Comparison of ENCODE assay signal across 9 cellular contexts in the genomic region with DNA sequence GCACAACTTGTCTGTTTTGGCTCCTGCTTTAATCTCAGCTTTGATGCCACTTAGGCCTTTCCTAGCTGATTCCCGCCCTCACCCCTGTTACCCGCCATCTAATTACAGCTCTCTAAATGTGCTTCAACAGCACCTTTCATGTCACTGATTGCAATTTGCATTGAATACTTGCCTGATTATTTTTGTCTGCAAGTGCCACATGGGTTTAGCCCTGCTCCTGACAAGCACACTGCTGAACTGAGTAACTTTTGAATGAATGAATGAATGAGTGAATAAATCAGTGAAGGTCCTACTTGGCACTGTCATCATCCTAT. TPM values are rescaled to one million over a fixed set of nuclear protein-coding genes. Genes with fewer than 3 reads are reported as not detected.
A peak's percentile ranks its signal among the peaks of the same experiment; 100 is the strongest.
DNase-seq lines count a peak whose midpoint lies in the region; ATAC-seq and TF ChIP-seq lines count a peak whose summit lies in the region.
"Had no signal": no experiment of that assay in that cellular context is flagged by ENCODE, and none has a peak within 500 bp of the region (broad histone marks: within the 10 kb centered on the region; RNA-seq: fewer than 3 reads in every experiment).

No MANE protein-coding gene starts in this region.

- H3K4me1 Mint-ChIP-seq in activated CD4-positive, alpha-beta T cell treated with anti-CD3 and anti-CD28 coated beads, Interleukin-2, amount 10 ng/mL, durations not matched to agents 24 days and 14 days: peaks cover 16% of the 10 kb centered on the region
- peaks cover 53% of the 10 kb centered on the region for H3K4me1 Mint-ChIP-seq in WTC11

- H3K27ac Mint-ChIP-seq in activated CD4-positive, alpha-beta T cell treated with anti-CD3 and anti-CD28 coated beads, Interleukin-2, amount 10 ng/mL, durations not matched to agents 24 days and 14 days: peak overlapping the region; percentile 67
- H3K27ac Mint-ChIP-seq in WTC11: peak overlapping the region; percentile 53

- ATAC-seq in WTC11: no peak
- ATAC-seq in GM18909 (IDR thresholded peaks at IDR 0.05; ENCODE audit: poor library complexity, unreplicated experiment): no peak
- ATAC-seq in GM21528 (IDR thresholded peaks at IDR 0.05; ENCODE audit: low FRiP score, unreplicated experiment): no peak

- H3K27ac ChIP-seq in iPS-18a (ENCODE audit: low read length): no peak overlapping the region
- peak overlapping the region; percentile 88 for H3K27ac ChIP-seq in suprapubic skin

- H3K4me3 Mint-ChIP-seq in activated CD4-positive, alpha-beta T cell treated with anti-CD3 and anti-CD28 coated beads, Interleukin-2, amount 10 ng/mL, durations not matched to agents 24 days and 14 days: peak overlapping the region; percentile 82
- H3K4me3 Mint-ChIP-seq in WTC11: peak overlapping the region; percentile 80

- H3K9me3 Mint-ChIP-seq in activated CD4-positive, alpha-beta T cell treated with anti-CD3 and anti-CD28 coated beads, Interleukin-2, amount 10 ng/mL, durations not matched to agents 24 days and 14 days: no peaks in the 10 kb centered on the region
- H3K9me3 Mint-ChIP-seq in WTC11: peaks cover 7% of the 10 kb centered on the region

- TF ChIP-seq EP300 in suprapubic skin (IDR thresholded peaks at IDR 0.05): no peak

- WGBS in suprapubic skin: 27% methylated on average over 2 of the region's 2 CpGs

- peaks cover 64% of the 10 kb centered on the region for H3K27me3 Mint-ChIP-seq in activated CD4-positive, alpha-beta T cell treated with anti-CD3 and anti-CD28 coated beads, Interleukin-2, amount 10 ng/mL, durations not matched to agents 24 days and 14 days
- peaks cover 24% of the 10 kb centered on the region for H3K27me3 Mint-ChIP-seq in WTC11 (ENCODE audit: low read depth)

- H3K9ac ChIP-seq in iPS-18a (ENCODE audit: low read length): no peak overlapping the region

- H3K9me3 ChIP-seq in iPS-18a (ENCODE audit: control insufficient read depth, low read depth, low read length) (no peaks in the 10 kb centered on the region), suprapubic skin (no peaks in the 10 kb centered on the region)

- no peak for TF ChIP-seq CTCF in WTC11 (IDR thresholded peaks at IDR 0.05)
- no peak for TF ChIP-seq CTCF in suprapubic skin (IDR thresholded peaks at IDR 0.05)

- CTCF ChIA-PET in WTC11 (lab: Charles Lee): interaction anchor here (0.9 to 2.2 kb wide), 4 partner anchors 30 to 67 kb away, joined by 4 to 6 read pairs (median 4); no protein-coding TSS in a partner anchor

- POLR2A ChIA-PET in WTC11 (lab: Charles Lee): no interaction called here

- H3K36me3 Mint-ChIP-seq in activated CD4-positive, alpha-beta T cell treated with anti-CD3 and anti-CD28 coated beads, Interleukin-2, amount 10 ng/mL, durations not matched to agents 24 days and 14 days (ENCODE audit: low read depth): peaks cover 2% of the 10 kb centered on the region
- H3K36me3 Mint-ChIP-seq in WTC11: peaks cover 6% of the 10 kb centered on the region

- peaks cover 12% of the 10 kb centered on the region for H3K4me1 ChIP-seq in iPS-18a (ENCODE audit: control insufficient read depth, low read depth, low read length)
- H3K4me1 ChIP-seq in suprapubic skin: peaks cover 17% of the 10 kb centered on the region

- no peak for TF ChIP-seq POLR2A in suprapubic skin (IDR thresholded peaks at IDR 0.05)

- peak overlapping the region; percentile 72 for H3K4me3 ChIP-seq in iPS-18a (ENCODE audit: low read length)
- peak overlapping the region; percentile 84 for H3K4me3 ChIP-seq in suprapubic skin

- H3K27me3 ChIP-seq in iPS-18a (ENCODE audit: control insufficient read depth, insufficient read depth, low read length): peaks cover 41% of the 10 kb centered on the region
- H3K27me3 ChIP-seq in suprapubic skin: no peaks in the 10 kb centered on the region

- no peaks in the 10 kb centered on the region for H3K36me3 ChIP-seq in iPS-18a (ENCODE audit: control insufficient read depth, low read depth, low read length)
- H3K36me3 ChIP-seq in suprapubic skin: no peaks in the 10 kb centered on the region

- no peak for DNase-seq in activated CD4-positive, alpha-beta T cell treated with anti-CD3 and anti-CD28 coated beads, Interleukin-2, amount 10 ng/mL, durations not matched to agents 24 days and 14 days
- DNase-seq in activated CD4-positive, alpha-beta T cell treated with anti-CD3 and anti-CD28 coated beads for 1 hour: no peak
- no peak for DNase-seq in WTC11 (ENCODE audit: low spot score)
- DNase-seq in suprapubic skin (ENCODE audit: low spot score in 2 of 2): no peak
- DNase-seq in GDM1 (lab: John Stamatoyannopoulos, UW): no peak
- DNase-seq: DND-41 had no signal

- intact Hi-C loops in activated CD4-positive, alpha-beta T cell treated with anti-CD3 and anti-CD28 coated beads, Interleukin-2, amount 10 ng/mL, durations not matched to agents 24 days and 14 days (cut with micrococcal nuclease): loop anchor here (1.0 to 2.0 kb wide), 2 partner anchors 17 to 120 kb away; a partner anchor contains a TSS

TF ChIP-seq in WTC11, 78 proteins besides CTCF, POLR2A, EP300 and RAD21 (continues in another document):
- TF ChIP-seq, protein P1, sequence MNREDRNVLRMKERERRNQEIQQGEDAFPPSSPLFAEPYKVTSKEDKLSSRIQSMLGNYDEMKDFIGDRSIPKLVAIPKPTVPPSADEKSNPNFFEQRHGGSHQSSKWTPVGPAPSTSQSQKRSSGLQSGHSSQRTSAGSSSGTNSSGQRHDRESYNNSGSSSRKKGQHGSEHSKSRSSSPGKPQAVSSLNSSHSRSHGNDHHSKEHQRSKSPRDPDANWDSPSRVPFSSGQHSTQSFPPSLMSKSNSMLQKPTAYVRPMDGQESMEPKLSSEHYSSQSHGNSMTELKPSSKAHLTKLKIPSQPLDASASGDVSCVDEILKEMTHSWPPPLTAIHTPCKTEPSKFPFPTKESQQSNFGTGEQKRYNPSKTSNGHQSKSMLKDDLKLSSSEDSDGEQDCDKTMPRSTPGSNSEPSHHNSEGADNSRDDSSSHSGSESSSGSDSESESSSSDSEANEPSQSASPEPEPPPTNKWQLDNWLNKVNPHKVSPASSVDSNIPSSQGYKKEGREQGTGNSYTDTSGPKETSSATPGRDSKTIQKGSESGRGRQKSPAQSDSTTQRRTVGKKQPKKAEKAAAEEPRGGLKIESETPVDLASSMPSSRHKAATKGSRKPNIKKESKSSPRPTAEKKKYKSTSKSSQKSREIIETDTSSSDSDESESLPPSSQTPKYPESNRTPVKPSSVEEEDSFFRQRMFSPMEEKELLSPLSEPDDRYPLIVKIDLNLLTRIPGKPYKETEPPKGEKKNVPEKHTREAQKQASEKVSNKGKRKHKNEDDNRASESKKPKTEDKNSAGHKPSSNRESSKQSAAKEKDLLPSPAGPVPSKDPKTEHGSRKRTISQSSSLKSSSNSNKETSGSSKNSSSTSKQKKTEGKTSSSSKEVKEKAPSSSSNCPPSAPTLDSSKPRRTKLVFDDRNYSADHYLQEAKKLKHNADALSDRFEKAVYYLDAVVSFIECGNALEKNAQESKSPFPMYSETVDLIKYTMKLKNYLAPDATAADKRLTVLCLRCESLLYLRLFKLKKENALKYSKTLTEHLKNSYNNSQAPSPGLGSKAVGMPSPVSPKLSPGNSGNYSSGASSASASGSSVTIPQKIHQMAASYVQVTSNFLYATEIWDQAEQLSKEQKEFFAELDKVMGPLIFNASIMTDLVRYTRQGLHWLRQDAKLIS (CRISPR knock-in tag; IDR thresholded peaks at IDR 0.05; ENCODE audit: borderline replicate concordance): no peak
- TF ChIP-seq CREB1 (CRISPR knock-in tag; IDR thresholded peaks at IDR 0.05): 0 out of 2 replicates have a peak, but pooled peaks have one; percentile 6
- TF ChIP-seq, protein P2, sequence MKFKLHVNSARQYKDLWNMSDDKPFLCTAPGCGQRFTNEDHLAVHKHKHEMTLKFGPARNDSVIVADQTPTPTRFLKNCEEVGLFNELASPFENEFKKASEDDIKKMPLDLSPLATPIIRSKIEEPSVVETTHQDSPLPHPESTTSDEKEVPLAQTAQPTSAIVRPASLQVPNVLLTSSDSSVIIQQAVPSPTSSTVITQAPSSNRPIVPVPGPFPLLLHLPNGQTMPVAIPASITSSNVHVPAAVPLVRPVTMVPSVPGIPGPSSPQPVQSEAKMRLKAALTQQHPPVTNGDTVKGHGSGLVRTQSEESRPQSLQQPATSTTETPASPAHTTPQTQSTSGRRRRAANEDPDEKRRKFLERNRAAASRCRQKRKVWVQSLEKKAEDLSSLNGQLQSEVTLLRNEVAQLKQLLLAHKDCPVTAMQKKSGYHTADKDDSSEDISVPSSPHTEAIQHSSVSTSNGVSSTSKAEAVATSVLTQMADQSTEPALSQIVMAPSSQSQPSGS (CRISPR knock-in tag; IDR thresholded peaks at IDR 0.05; ENCODE audit: borderline replicate concordance, low read depth): no peak
- no peak for TF ChIP-seq TEAD1 (CRISPR knock-in tag; IDR thresholded peaks at IDR 0.05)
- TF ChIP-seq, protein P3, sequence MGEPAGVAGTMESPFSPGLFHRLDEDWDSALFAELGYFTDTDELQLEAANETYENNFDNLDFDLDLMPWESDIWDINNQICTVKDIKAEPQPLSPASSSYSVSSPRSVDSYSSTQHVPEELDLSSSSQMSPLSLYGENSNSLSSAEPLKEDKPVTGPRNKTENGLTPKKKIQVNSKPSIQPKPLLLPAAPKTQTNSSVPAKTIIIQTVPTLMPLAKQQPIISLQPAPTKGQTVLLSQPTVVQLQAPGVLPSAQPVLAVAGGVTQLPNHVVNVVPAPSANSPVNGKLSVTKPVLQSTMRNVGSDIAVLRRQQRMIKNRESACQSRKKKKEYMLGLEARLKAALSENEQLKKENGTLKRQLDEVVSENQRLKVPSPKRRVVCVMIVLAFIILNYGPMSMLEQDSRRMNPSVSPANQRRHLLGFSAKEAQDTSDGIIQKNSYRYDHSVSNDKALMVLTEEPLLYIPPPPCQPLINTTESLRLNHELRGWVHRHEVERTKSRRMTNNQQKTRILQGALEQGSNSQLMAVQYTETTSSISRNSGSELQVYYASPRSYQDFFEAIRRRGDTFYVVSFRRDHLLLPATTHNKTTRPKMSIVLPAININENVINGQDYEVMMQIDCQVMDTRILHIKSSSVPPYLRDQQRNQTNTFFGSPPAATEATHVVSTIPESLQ (CRISPR knock-in tag; IDR thresholded peaks at IDR 0.05): no peak

RNA-seq across cellular contexts. Expression of a gene that starts 0.6 kb away (rescaled TPM):
- total RNA-seq in activated CD4-positive, alpha-beta T cell treated with anti-CD3 and anti-CD28 coated beads, Interleukin-2, amount 10 ng/mL, durations not matched to agents 24 days and 14 days: 3.7 and 4.8 TPM in 2 replicates
- 9.6 to 11.2 TPM (median 10.6 TPM) in 3 replicates for total RNA-seq in WTC11 (2021)
- total RNA-seq in suprapubic skin: 10 to 100 TPM in 1 of 4 donors, 1 to 10 TPM in 3; 3.6 to 15.7 (median 4.9) TPM

RNA-seq across cellular contexts. Expression of a gene that starts 56.1 kb away (rescaled TPM):
- total RNA-seq in activated CD4-positive, alpha-beta T cell treated with anti-CD3 and anti-CD28 coated beads, Interleukin-2, amount 10 ng/mL, durations not matched to agents 24 days and 14 days: not detected in 2 replicates
- 0.02 to 0.05 TPM (median 0.05 TPM) in 3 replicates for total RNA-seq in WTC11 (2021)
- total RNA-seq in suprapubic skin: 1 to 10 TPM in 1 of 4 donors, under 1 TPM in 3; 0.49 to 2.8 (median 0.69) TPM
